Comparison of ENCODE assay signal across 7 cellular contexts in genomic region chr9:98168952-98169488, GRCh38. TPM values are rescaled to one million over a fixed set of nuclear protein-coding genes. Genes with fewer than 3 reads are reported as not detected.
A peak's percentile ranks its signal among the peaks of the same experiment; 100 is the strongest.
DNase-seq lines count a peak whose midpoint lies in the region; ATAC-seq and TF ChIP-seq lines count a peak whose summit lies in the region.

No MANE protein-coding gene starts in this region.

- no peak overlapping the region for H3K27ac Mint-ChIP-seq in HFFc6

- H3K27me3 Mint-ChIP-seq in HFFc6 (ENCODE audit: insufficient read depth): peaks cover 11% of the 10 kb centered on the region

- no peaks in the 10 kb centered on the region for H3K36me3 Mint-ChIP-seq in HFFc6 (ENCODE audit: low read depth)

- no peak overlapping the region for H3K4me3 Mint-ChIP-seq in HFFc6

- TF ChIP-seq CTCF in HFFc6 (IDR thresholded peaks at IDR 0.05): no peak

- ATAC-seq in GM18867 (IDR thresholded peaks at IDR 0.05; ENCODE audit: unreplicated experiment): peak; percentile 100

- DNase-seq in HFFc6 (peak; percentile 10), NCI-H510A (lab: John Stamatoyannopoulos, UW) (peak; percentile 34), left kidney (ENCODE audit: low read depth, low spot score) (peak; percentile 80), NCI-H2107 treated with DMSO at 0.1 percent for 48 hours (lab: John Stamatoyannopoulos, UW; ENCODE audit: unreplicated experiment) (no peak), HuH-7.5 (ENCODE audit: low spot score) (no peak)
- peak; percentile 24 for DNase-seq in activated T-helper 9 cell treated with anti-CD3 and anti-CD28 coated beads, Interleukin-2, amount 50 U/mL, for 16 hours (ENCODE audit: low read depth)

- no peaks in the 10 kb centered on the region for H3K9me3 Mint-ChIP-seq in HFFc6

- H3K4me1 Mint-ChIP-seq in HFFc6 (ENCODE audit: low read depth): peaks cover 14% of the 10 kb centered on the region

RNA-seq across cellular contexts. Expression of gene CORO2A, which starts 23.4 kb away (rescaled TPM):
- total RNA-seq in HFFc6 (2021; fragmentation: NEBNext Ultra II Directional; extraction: Animal tissue kit (Norgen Biotek cat#: 25700)): 1 to 10 TPM in 3 of 6 experiments, under 1 TPM in 3; 0.84 to 2.4 (median 1.1) TPM

RNA-seq across cellular contexts. Expression of gene TRIM14, which starts 50.0 kb away (rescaled TPM):
- 10 to 100 TPM; 34.6 to 38.2 (median 36.0) TPM for total RNA-seq in HFFc6 (2021; fragmentation: NEBNext Ultra II Directional; extraction: Animal tissue kit (Norgen Biotek cat#: 25700))

Comparison
In these comparisons a context has a peak if more than half of its experiments do, and no peak if none do; other contexts are left out.
1. DNase-seq: peak in HFFc6 (single experiment), NCI-H510A (single experiment), activated T-helper 9 cell treated with anti-CD3 and anti-CD28 coated beads, Interleukin-2, amount 50 U/mL, for 16 hours (single experiment) and left kidney (single experiment); none in NCI-H2107 treated with DMSO at 0.1 percent for 48 hours (single experiment) and HuH-7.5 (single experiment).